Comparison of ENCODE assay signal across 1 cellular context in genomic region chr6:63509652-63510352, GRCh38.
TF ChIP-seq lines count a peak whose summit lies in the region.

No MANE protein-coding gene starts in this region.

TF ChIP-seq in HepG2, 621 proteins besides CTCF, POLR2A, EP300 and RAD21 (continued from another document and continues in another):
- TF ChIP-seq, protein P1, sequence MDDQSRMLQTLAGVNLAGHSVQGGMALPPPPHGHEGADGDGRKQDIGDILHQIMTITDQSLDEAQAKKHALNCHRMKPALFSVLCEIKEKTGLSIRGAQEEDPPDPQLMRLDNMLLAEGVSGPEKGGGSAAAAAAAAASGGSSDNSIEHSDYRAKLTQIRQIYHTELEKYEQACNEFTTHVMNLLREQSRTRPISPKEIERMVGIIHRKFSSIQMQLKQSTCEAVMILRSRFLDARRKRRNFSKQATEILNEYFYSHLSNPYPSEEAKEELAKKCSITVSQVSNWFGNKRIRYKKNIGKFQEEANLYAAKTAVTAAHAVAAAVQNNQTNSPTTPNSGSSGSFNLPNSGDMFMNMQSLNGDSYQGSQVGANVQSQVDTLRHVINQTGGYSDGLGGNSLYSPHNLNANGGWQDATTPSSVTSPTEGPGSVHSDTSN (CRISPR knock-in tag; IDR thresholded peaks at IDR 0.05; ENCODE audit: borderline replicate concordance) = no peak
- TF ChIP-seq MXD3 (CRISPR knock-in tag; IDR thresholded peaks at IDR 0.05) = no peak
- TF ChIP-seq ZNF431 (CRISPR knock-in tag; IDR thresholded peaks at IDR 0.05; ENCODE audit: borderline replicate concordance, low read depth) = no peak
- no peak for TF ChIP-seq SYNCRIP (IDR thresholded peaks at IDR 0.05; ENCODE audit: insufficient read depth, low read depth, low read length)
- TF ChIP-seq ZNF224 (CRISPR knock-in tag; IDR thresholded peaks at IDR 0.05) = no peak
- TF ChIP-seq, protein P2, sequence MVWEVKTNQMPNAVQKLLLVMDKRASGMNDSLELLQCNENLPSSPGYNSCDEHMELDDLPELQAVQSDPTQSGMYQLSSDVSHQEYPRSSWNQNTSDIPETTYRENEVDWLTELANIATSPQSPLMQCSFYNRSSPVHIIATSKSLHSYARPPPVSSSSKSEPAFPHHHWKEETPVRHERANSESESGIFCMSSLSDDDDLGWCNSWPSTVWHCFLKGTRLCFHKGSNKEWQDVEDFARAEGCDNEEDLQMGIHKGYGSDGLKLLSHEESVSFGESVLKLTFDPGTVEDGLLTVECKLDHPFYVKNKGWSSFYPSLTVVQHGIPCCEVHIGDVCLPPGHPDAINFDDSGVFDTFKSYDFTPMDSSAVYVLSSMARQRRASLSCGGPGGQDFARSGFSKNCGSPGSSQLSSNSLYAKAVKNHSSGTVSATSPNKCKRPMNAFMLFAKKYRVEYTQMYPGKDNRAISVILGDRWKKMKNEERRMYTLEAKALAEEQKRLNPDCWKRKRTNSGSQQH (CRISPR knock-in tag; IDR thresholded peaks at IDR 0.05; ENCODE audit: low read depth) = peak; percentile 78; the same call in 1 of the 2 replicates
- peak; percentile 48; the same call in 1 of the 2 replicates for TF ChIP-seq ZFP1 (CRISPR knock-in tag; IDR thresholded peaks at IDR 0.05)
- TF ChIP-seq, protein P3, sequence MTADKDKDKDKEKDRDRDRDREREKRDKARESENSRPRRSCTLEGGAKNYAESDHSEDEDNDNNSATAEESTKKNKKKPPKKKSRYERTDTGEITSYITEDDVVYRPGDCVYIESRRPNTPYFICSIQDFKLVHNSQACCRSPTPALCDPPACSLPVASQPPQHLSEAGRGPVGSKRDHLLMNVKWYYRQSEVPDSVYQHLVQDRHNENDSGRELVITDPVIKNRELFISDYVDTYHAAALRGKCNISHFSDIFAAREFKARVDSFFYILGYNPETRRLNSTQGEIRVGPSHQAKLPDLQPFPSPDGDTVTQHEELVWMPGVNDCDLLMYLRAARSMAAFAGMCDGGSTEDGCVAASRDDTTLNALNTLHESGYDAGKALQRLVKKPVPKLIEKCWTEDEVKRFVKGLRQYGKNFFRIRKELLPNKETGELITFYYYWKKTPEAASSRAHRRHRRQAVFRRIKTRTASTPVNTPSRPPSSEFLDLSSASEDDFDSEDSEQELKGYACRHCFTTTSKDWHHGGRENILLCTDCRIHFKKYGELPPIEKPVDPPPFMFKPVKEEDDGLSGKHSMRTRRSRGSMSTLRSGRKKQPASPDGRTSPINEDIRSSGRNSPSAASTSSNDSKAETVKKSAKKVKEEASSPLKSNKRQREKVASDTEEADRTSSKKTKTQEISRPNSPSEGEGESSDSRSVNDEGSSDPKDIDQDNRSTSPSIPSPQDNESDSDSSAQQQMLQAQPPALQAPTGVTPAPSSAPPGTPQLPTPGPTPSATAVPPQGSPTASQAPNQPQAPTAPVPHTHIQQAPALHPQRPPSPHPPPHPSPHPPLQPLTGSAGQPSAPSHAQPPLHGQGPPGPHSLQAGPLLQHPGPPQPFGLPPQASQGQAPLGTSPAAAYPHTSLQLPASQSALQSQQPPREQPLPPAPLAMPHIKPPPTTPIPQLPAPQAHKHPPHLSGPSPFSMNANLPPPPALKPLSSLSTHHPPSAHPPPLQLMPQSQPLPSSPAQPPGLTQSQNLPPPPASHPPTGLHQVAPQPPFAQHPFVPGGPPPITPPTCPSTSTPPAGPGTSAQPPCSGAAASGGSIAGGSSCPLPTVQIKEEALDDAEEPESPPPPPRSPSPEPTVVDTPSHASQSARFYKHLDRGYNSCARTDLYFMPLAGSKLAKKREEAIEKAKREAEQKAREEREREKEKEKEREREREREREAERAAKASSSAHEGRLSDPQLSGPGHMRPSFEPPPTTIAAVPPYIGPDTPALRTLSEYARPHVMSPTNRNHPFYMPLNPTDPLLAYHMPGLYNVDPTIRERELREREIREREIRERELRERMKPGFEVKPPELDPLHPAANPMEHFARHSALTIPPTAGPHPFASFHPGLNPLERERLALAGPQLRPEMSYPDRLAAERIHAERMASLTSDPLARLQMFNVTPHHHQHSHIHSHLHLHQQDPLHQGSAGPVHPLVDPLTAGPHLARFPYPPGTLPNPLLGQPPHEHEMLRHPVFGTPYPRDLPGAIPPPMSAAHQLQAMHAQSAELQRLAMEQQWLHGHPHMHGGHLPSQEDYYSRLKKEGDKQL (CRISPR knock-in tag; IDR thresholded peaks at IDR 0.05; ENCODE audit: low read depth) = 0 out of 2 replicates have a peak, but pooled peaks have one; percentile 62
- TF ChIP-seq SMARCE1 (IDR thresholded peaks at IDR 0.05; ENCODE audit: borderline replicate concordance) = peak; percentile 11; the same call in 1 of the 2 replicates
- TF ChIP-seq, protein P4, sequence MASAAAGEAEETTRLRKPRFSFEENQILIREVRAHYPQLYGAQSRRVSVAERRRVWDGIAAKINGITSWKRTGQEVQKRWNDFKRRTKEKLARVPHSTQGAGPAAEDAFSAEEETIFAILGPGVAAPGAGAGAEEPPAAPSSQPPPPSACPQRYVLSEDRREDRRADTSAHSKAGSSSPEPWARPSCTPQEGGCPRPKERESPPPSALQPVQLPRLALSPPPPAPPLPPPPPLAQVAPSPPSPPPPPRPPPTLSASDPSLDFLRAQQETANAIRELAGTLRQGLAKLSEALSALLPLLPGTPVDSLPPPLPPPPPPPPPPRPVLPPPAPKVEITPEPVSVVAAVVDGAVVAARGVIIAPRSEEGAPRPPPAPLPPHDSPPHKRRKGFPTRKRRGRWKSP (CRISPR knock-in tag; IDR thresholded peaks at IDR 0.05) = peak; percentile 50; the same call in 1 of the 2 replicates
- TF ChIP-seq CEBPB (IDR thresholded peaks at IDR 0.05; ENCODE audit: borderline replicate concordance, low read depth, low read length) = peak; percentile 97
- peak; percentile 93 for TF ChIP-seq NCOA2 (CRISPR knock-in tag; IDR thresholded peaks at IDR 0.05)
- TF ChIP-seq, protein P5, sequence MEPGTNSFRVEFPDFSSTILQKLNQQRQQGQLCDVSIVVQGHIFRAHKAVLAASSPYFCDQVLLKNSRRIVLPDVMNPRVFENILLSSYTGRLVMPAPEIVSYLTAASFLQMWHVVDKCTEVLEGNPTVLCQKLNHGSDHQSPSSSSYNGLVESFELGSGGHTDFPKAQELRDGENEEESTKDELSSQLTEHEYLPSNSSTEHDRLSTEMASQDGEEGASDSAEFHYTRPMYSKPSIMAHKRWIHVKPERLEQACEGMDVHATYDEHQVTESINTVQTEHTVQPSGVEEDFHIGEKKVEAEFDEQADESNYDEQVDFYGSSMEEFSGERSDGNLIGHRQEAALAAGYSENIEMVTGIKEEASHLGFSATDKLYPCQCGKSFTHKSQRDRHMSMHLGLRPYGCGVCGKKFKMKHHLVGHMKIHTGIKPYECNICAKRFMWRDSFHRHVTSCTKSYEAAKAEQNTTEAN (CRISPR knock-in tag; conservative IDR thresholded peaks at IDR 0.05) = peak; percentile 92
- peak; percentile 92 for TF ChIP-seq ZNF614 (CRISPR knock-in tag; IDR thresholded peaks at IDR 0.05; ENCODE audit: borderline replicate concordance)
- no peak for TF ChIP-seq ZNF83 (CRISPR knock-in tag; IDR thresholded peaks at IDR 0.05; ENCODE audit: borderline replicate concordance)
- TF ChIP-seq NR2F2 (IDR thresholded peaks at IDR 0.05; ENCODE audit: borderline replicate concordance, low read depth) = peak; percentile 69; the same call in 1 of the 2 replicates
- TF ChIP-seq NONO (IDR thresholded peaks at IDR 0.05) = no peak
- peak; percentile 73 for TF ChIP-seq NONO (CRISPR knock-in tag; conservative IDR thresholded peaks at IDR 0.05)
- TF ChIP-seq ARID2 (CRISPR knock-in tag; IDR thresholded peaks at IDR 0.05; ENCODE audit: borderline replicate concordance) = no peak
- no peak for TF ChIP-seq SIN3B (IDR thresholded peaks at IDR 0.05; ENCODE audit: low read length)
- TF ChIP-seq SKIL (CRISPR knock-in tag; IDR thresholded peaks at IDR 0.05; ENCODE audit: borderline replicate concordance) = peak; percentile 44; the same call in 1 of the 2 replicates
- no peak for TF ChIP-seq SRSF9 (IDR thresholded peaks at IDR 0.05; ENCODE audit: borderline replicate concordance, insufficient read depth, low read depth, low read length, poor library complexity, severe bottlenecking)
- no peak for TF ChIP-seq SATB2 (CRISPR knock-in tag; IDR thresholded peaks at IDR 0.05)
- peak; percentile 98 for TF ChIP-seq HNF4A (CRISPR knock-in tag; IDR thresholded peaks at IDR 0.05)
- no peak for TF ChIP-seq XBP1 (CRISPR knock-in tag; IDR thresholded peaks at IDR 0.05)
- no peak for TF ChIP-seq NFIB (CRISPR knock-in tag; IDR thresholded peaks at IDR 0.05; ENCODE audit: borderline replicate concordance)
- TF ChIP-seq, protein P6, sequence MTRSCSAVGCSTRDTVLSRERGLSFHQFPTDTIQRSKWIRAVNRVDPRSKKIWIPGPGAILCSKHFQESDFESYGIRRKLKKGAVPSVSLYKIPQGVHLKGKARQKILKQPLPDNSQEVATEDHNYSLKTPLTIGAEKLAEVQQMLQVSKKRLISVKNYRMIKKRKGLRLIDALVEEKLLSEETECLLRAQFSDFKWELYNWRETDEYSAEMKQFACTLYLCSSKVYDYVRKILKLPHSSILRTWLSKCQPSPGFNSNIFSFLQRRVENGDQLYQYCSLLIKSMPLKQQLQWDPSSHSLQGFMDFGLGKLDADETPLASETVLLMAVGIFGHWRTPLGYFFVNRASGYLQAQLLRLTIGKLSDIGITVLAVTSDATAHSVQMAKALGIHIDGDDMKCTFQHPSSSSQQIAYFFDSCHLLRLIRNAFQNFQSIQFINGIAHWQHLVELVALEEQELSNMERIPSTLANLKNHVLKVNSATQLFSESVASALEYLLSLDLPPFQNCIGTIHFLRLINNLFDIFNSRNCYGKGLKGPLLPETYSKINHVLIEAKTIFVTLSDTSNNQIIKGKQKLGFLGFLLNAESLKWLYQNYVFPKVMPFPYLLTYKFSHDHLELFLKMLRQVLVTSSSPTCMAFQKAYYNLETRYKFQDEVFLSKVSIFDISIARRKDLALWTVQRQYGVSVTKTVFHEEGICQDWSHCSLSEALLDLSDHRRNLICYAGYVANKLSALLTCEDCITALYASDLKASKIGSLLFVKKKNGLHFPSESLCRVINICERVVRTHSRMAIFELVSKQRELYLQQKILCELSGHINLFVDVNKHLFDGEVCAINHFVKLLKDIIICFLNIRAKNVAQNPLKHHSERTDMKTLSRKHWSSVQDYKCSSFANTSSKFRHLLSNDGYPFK (CRISPR knock-in tag; IDR thresholded peaks at IDR 0.05; ENCODE audit: borderline replicate concordance) = no peak
- TF ChIP-seq GTF3A (CRISPR knock-in tag; conservative IDR thresholded peaks at IDR 0.05) = no peak
- peak; percentile 79 for TF ChIP-seq PPARG (CRISPR knock-in tag; conservative IDR thresholded peaks at IDR 0.05)
- peak; percentile 99 for TF ChIP-seq FOXO1 (CRISPR knock-in tag; IDR thresholded peaks at IDR 0.05)
- TF ChIP-seq ZNF362 (CRISPR knock-in tag; IDR thresholded peaks at IDR 0.05; ENCODE audit: borderline replicate concordance) = peak; percentile 95
- TF ChIP-seq ZNF124 (CRISPR knock-in tag; IDR thresholded peaks at IDR 0.05) = peak; percentile 83; the same call in 1 of the 2 replicates
- no peak for TF ChIP-seq ONECUT2 (CRISPR knock-in tag; IDR thresholded peaks at IDR 0.05)
- TF ChIP-seq BORCS8-MEF2B (CRISPR knock-in tag; IDR thresholded peaks at IDR 0.05) = no peak
- TF ChIP-seq POGZ (CRISPR knock-in tag; IDR thresholded peaks at IDR 0.05) = peak; percentile 89
- peak; percentile 96 for TF ChIP-seq ZNF644 (CRISPR knock-in tag; IDR thresholded peaks at IDR 0.05; ENCODE audit: low read depth)
- 0 out of 2 replicates have a peak, but pooled peaks have one; percentile 61 for TF ChIP-seq MAFF (IDR thresholded peaks at IDR 0.05; ENCODE audit: low read depth, low read length)
- TF ChIP-seq ZEB1 (IDR thresholded peaks at IDR 0.05; ENCODE audit: insufficient replicate concordance, low read depth) = peak; percentile 83
- TF ChIP-seq ZNF329 (CRISPR knock-in tag; IDR thresholded peaks at IDR 0.05; ENCODE audit: low read depth) = no peak
- TF ChIP-seq SUZ12 (IDR thresholded peaks at IDR 0.05; ENCODE audit: low read depth, low read length) = no peak
- peak; percentile 51; the same call in 1 of the 2 replicates for TF ChIP-seq ZBTB21 (CRISPR knock-in tag; IDR thresholded peaks at IDR 0.05)
- TF ChIP-seq ZFP62 (CRISPR knock-in tag; IDR thresholded peaks at IDR 0.05) = no peak
- peak; percentile 26; the same call in 1 of the 2 replicates for TF ChIP-seq SP140L (CRISPR knock-in tag; IDR thresholded peaks at IDR 0.05; ENCODE audit: borderline replicate concordance)
- TF ChIP-seq HNRNPUL1 (IDR thresholded peaks at IDR 0.05; ENCODE audit: low read depth, low read length) = no peak
- no peak for TF ChIP-seq EED (CRISPR knock-in tag; IDR thresholded peaks at IDR 0.05)
- peak; percentile 37; the same call in 1 of the 2 replicates for TF ChIP-seq CHD2 (IDR thresholded peaks at IDR 0.05; ENCODE audit: low read depth, low read length)
- no peak for TF ChIP-seq ZNF496 (CRISPR knock-in tag; IDR thresholded peaks at IDR 0.05; ENCODE audit: insufficient replicate concordance)
- TF ChIP-seq PLRG1 (conservative IDR thresholded peaks at IDR 0.05) = no peak
- no peak for TF ChIP-seq ZNF879 (CRISPR knock-in tag; IDR thresholded peaks at IDR 0.05)
- TF ChIP-seq RFXANK (CRISPR knock-in tag; IDR thresholded peaks at IDR 0.05) = no peak
- no peak for TF ChIP-seq ZNF761 (CRISPR knock-in tag; conservative IDR thresholded peaks at IDR 0.05)
- peak; percentile 76 for TF ChIP-seq TCF7 (IDR thresholded peaks at IDR 0.05; ENCODE audit: low read depth)
- TF ChIP-seq JUN (CRISPR knock-in tag; IDR thresholded peaks at IDR 0.05) = peak; percentile 80
